In genomic region chr11:132704796-132705375, GRCh38 we compare ENCODE assay signal across 1 cellular context.
TF ChIP-seq lines count a peak whose summit lies in the region.

No MANE protein-coding gene starts in this region.

TF ChIP-seq in liver, 16 proteins besides CTCF, POLR2A, EP300 and RAD21 (continued from another document):
- TF ChIP-seq, protein P1, sequence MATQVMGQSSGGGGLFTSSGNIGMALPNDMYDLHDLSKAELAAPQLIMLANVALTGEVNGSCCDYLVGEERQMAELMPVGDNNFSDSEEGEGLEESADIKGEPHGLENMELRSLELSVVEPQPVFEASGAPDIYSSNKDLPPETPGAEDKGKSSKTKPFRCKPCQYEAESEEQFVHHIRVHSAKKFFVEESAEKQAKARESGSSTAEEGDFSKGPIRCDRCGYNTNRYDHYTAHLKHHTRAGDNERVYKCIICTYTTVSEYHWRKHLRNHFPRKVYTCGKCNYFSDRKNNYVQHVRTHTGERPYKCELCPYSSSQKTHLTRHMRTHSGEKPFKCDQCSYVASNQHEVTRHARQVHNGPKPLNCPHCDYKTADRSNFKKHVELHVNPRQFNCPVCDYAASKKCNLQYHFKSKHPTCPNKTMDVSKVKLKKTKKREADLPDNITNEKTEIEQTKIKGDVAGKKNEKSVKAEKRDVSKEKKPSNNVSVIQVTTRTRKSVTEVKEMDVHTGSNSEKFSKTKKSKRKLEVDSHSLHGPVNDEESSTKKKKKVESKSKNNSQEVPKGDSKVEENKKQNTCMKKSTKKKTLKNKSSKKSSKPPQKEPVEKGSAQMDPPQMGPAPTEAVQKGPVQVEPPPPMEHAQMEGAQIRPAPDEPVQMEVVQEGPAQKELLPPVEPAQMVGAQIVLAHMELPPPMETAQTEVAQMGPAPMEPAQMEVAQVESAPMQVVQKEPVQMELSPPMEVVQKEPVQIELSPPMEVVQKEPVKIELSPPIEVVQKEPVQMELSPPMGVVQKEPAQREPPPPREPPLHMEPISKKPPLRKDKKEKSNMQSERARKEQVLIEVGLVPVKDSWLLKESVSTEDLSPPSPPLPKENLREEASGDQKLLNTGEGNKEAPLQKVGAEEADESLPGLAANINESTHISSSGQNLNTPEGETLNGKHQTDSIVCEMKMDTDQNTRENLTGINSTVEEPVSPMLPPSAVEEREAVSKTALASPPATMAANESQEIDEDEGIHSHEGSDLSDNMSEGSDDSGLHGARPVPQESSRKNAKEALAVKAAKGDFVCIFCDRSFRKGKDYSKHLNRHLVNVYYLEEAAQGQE (IDR thresholded peaks at IDR 0.05): no peak
- TF ChIP-seq RXRA (IDR thresholded peaks at IDR 0.05) (peak; percentile 11 to 82), ZBTB33 (IDR thresholded peaks at IDR 0.05) (peak; percentile 74), TAF1 (conservative IDR thresholded peaks at IDR 0.05) (no peak), JUND (IDR thresholded peaks at IDR 0.05) (peak in 1 of 2 donors; percentile 12), FOXA2 (IDR thresholded peaks at IDR 0.05) (peak; percentile 85)
- TF ChIP-seq, protein P2, sequence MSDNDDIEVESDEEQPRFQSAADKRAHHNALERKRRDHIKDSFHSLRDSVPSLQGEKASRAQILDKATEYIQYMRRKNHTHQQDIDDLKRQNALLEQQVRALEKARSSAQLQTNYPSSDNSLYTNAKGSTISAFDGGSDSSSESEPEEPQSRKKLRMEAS (IDR thresholded peaks at IDR 0.05): peak; percentile 72
- TF ChIP-seq, protein P3, sequence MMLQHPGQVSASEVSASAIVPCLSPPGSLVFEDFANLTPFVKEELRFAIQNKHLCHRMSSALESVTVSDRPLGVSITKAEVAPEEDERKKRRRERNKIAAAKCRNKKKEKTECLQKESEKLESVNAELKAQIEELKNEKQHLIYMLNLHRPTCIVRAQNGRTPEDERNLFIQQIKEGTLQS (IDR thresholded peaks at IDR 0.05): no peak
